28 cellular contexts compared by ENCODE assay signal in genomic region chr5:67453526-67453925, GRCh38.
DNase-seq lines count a peak whose midpoint lies in the region; ATAC-seq and TF ChIP-seq lines count a peak whose summit lies in the region.
"Had no signal": no experiment of that assay in that cellular context is flagged by ENCODE, and none has a peak within 500 bp of the region (broad histone marks: within the 10 kb centered on the region; RNA-seq: fewer than 3 reads in every experiment).

No MANE protein-coding gene starts in this region.

- H3K36me3 ChIP-seq in left ventricle myocardium inferior, result no peaks in the 10 kb centered on the region
- H3K36me3 ChIP-seq: gastrocnemius medialis, thyroid gland, WERI-Rb-1 had no signal

- H3K4me1 Mint-ChIP-seq in activated naive CD4-positive, alpha-beta T cell treated with anti-CD3 and anti-CD28 coated beads, Interleukin-2, amount 50 U/mL, for 24 hours, result peaks cover 5% of the 10 kb centered on the region
- H3K4me1 Mint-ChIP-seq in chondrocyte (ENCODE audit: low read depth), result peaks cover 10% of the 10 kb centered on the region
- H3K4me1 Mint-ChIP-seq in natural killer cell treated with Interleukin-12 subunit alpha and Interleukin-12 subunit beta and Interleukin-15 and Interleukin-18, amount 100 ng/mL, for 72 hours (ENCODE audit: low read depth in 2 of 2), result peaks cover 0 to 5% of the 10 kb centered on the region in 2 donors
- H3K4me1 Mint-ChIP-seq: activated naive CD8-positive, alpha-beta T cell treated with anti-CD3 and anti-CD28 coated beads, Interleukin-2, amount 10 ng/mL, durations not matched to agents 7 days and 5 days; GM23338 had no signal

- H3K27me3 Mint-ChIP-seq in activated naive CD4-positive, alpha-beta T cell treated with anti-CD3 and anti-CD28 coated beads, Interleukin-2, amount 50 U/mL, for 24 hours, result peaks cover 1% of the 10 kb centered on the region
- H3K27me3 Mint-ChIP-seq in chondrocyte (ENCODE audit: low read depth), result no peaks in the 10 kb centered on the region
- no peaks in the 10 kb centered on the region for H3K27me3 Mint-ChIP-seq in natural killer cell treated with Interleukin-12 subunit alpha and Interleukin-12 subunit beta and Interleukin-15 and Interleukin-18, amount 100 ng/mL, for 72 hours

- no peak for ATAC-seq in natural killer cell treated with Interleukin-12 subunit alpha and Interleukin-12 subunit beta and Interleukin-15 and Interleukin-18, amount 100 ng/mL, for 72 hours
- ATAC-seq: activated T-helper 17 cell treated with anti-CD3 and anti-CD28 coated beads, Interleukin-2, amount 50 U/mL, for 72 hours; gastrocnemius medialis; GM23338; HepG2 had no signal

- no peak for TF ChIP-seq CTCF in chondrocyte (IDR thresholded peaks at IDR 0.05)
- no peak for TF ChIP-seq CTCF in left ventricle myocardium inferior (IDR thresholded peaks at IDR 0.05; ENCODE audit: borderline replicate concordance)

- no peak overlapping the region for H3K4me3 Mint-ChIP-seq in activated naive CD4-positive, alpha-beta T cell treated with anti-CD3 and anti-CD28 coated beads, Interleukin-2, amount 50 U/mL, for 24 hours
- no peak overlapping the region for H3K4me3 Mint-ChIP-seq in chondrocyte (ENCODE audit: unreplicated experiment)
- H3K4me3 Mint-ChIP-seq in natural killer cell treated with Interleukin-12 subunit alpha and Interleukin-12 subunit beta and Interleukin-15 and Interleukin-18, amount 100 ng/mL, for 72 hours, result no peak overlapping the region
- H3K4me3 Mint-ChIP-seq: activated naive CD8-positive, alpha-beta T cell treated with anti-CD3 and anti-CD28 coated beads, Interleukin-2, amount 10 ng/mL, durations not matched to agents 7 days and 5 days; activated T-helper 17 cell treated with anti-CD3 and anti-CD28 coated beads, Interleukin-2, amount 50 U/mL, for 72 hours; GM23338; stimulated activated naive CD8-positive, alpha-beta T cell treated with anti-CD3 and anti-CD28 coated beads, Interleukin-15, Interleukin-2, amounts not matched to agents 100 ng/mL and 50 ng/mL, for 24 hours had no signal

- intact Hi-C loops in left ventricle myocardium inferior (cut with micrococcal nuclease), result no loop called here

- H3K4me3 ChIP-seq in left ventricle myocardium inferior, result no peak overlapping the region
- H3K4me3 ChIP-seq: gastrocnemius medialis, GM23338, thyroid gland had no signal

- no peaks in the 10 kb centered on the region for H3K4me1 ChIP-seq in left ventricle myocardium inferior
- H3K4me1 ChIP-seq: gastrocnemius medialis, thyroid gland had no signal

- peak overlapping the region; percentile 20 for H3K27ac Mint-ChIP-seq in activated naive CD4-positive, alpha-beta T cell treated with anti-CD3 and anti-CD28 coated beads, Interleukin-2, amount 50 U/mL, for 24 hours
- H3K27ac Mint-ChIP-seq in chondrocyte (ENCODE audit: unreplicated experiment), result peak overlapping the region; percentile 23
- H3K27ac Mint-ChIP-seq in natural killer cell treated with Interleukin-12 subunit alpha and Interleukin-12 subunit beta and Interleukin-15 and Interleukin-18, amount 100 ng/mL, for 72 hours, result no peak overlapping the region
- H3K27ac Mint-ChIP-seq: activated naive CD8-positive, alpha-beta T cell treated with anti-CD3 and anti-CD28 coated beads, Interleukin-2, amount 10 ng/mL, durations not matched to agents 7 days and 5 days; activated T-helper 17 cell treated with anti-CD3 and anti-CD28 coated beads, Interleukin-2, amount 50 U/mL, for 72 hours; GM23338; stimulated activated naive CD8-positive, alpha-beta T cell treated with anti-CD3 and anti-CD28 coated beads, Interleukin-15, Interleukin-2, amounts not matched to agents 100 ng/mL and 50 ng/mL, for 24 hours had no signal

- peaks cover 2% of the 10 kb centered on the region for H3K36me3 Mint-ChIP-seq in activated naive CD4-positive, alpha-beta T cell treated with anti-CD3 and anti-CD28 coated beads, Interleukin-2, amount 50 U/mL, for 24 hours
- H3K36me3 Mint-ChIP-seq in chondrocyte (ENCODE audit: low read depth), result no peaks in the 10 kb centered on the region
- no peaks in the 10 kb centered on the region for H3K36me3 Mint-ChIP-seq in natural killer cell treated with Interleukin-12 subunit alpha and Interleukin-12 subunit beta and Interleukin-15 and Interleukin-18, amount 100 ng/mL, for 72 hours
- H3K36me3 Mint-ChIP-seq: activated naive CD8-positive, alpha-beta T cell treated with anti-CD3 and anti-CD28 coated beads, Interleukin-2, amount 10 ng/mL, durations not matched to agents 7 days and 5 days had no signal

- peaks cover 6% of the 10 kb centered on the region for H3K9me3 Mint-ChIP-seq in activated naive CD4-positive, alpha-beta T cell treated with anti-CD3 and anti-CD28 coated beads, Interleukin-2, amount 50 U/mL, for 24 hours
- peaks cover 6% of the 10 kb centered on the region for H3K9me3 Mint-ChIP-seq in chondrocyte (ENCODE audit: low read depth)
- H3K9me3 Mint-ChIP-seq in natural killer cell treated with Interleukin-12 subunit alpha and Interleukin-12 subunit beta and Interleukin-15 and Interleukin-18, amount 100 ng/mL, for 72 hours, result peaks cover under 1% of the 10 kb centered on the region
- H3K9me3 Mint-ChIP-seq: activated T-helper 17 cell treated with anti-CD3 and anti-CD28 coated beads, Interleukin-2, amount 50 U/mL, for 72 hours; GM23338; stimulated activated naive CD8-positive, alpha-beta T cell treated with anti-CD3 and anti-CD28 coated beads, Interleukin-15, Interleukin-2, amounts not matched to agents 100 ng/mL and 50 ng/mL, for 24 hours had no signal

- no peak overlapping the region for H3K27ac ChIP-seq in left ventricle myocardium inferior (replicated peaks)
- H3K27ac ChIP-seq: 22Rv1, gastrocnemius medialis, thyroid gland, WERI-Rb-1 had no signal

- DNase-seq in activated naive CD4-positive, alpha-beta T cell treated with anti-CD3 and anti-CD28 coated beads, Interleukin-2, amount 50 U/mL, for 16 hours, result no peak
- DNase-seq in chondrocyte (ENCODE audit: low spot score), result no peak
- peak; percentile 2 for DNase-seq in kidney glomerular epithelial cell (lab: John Stamatoyannopoulos, UW)
- no peak for DNase-seq in left ventricle myocardium inferior
- DNase-seq in C1 segment of cervical spinal cord (lab: John Stamatoyannopoulos, UW), result no peak
- no peak for DNase-seq in natural killer cell treated with Interleukin-12 subunit alpha and Interleukin-12 subunit beta and Interleukin-15 and Interleukin-18, amount 100 ng/mL, for 72 hours (ENCODE audit: low spot score)
- no peak for DNase-seq in globus pallidus (ENCODE audit: low spot score)
- DNase-seq: activated CD4-positive, alpha-beta T cell treated with anti-CD3 and anti-CD28 coated beads, Interleukin-2, amount 50 U/mL, for 1 hour; activated naive CD8-positive, alpha-beta T cell treated with anti-CD3 and anti-CD28 coated beads, Interleukin-2, amount 10 ng/mL, durations not matched to agents 7 days and 5 days; DMS79; gastrocnemius medialis; kidney; NCI-H1417; NCI-H2081 treated with DMSO at 0.1 percent for 48 hours; NCI-H510A; occipital lobe; retina; RPMI8226; SK-N-SH; stimulated activated CD4-positive, alpha-beta T cell treated with anti-CD3 and anti-CD28 coated beads, Interleukin-12 subunit alpha, Interleukin-12 subunit beta, amount 100 ng/mL, for 4 hours; thyroid gland; WERI-Rb-1 had no signal

- H3K27me3 ChIP-seq in left ventricle myocardium inferior (ENCODE audit: low read depth), result no peaks in the 10 kb centered on the region
- H3K27me3 ChIP-seq: gastrocnemius medialis, thyroid gland had no signal

- H3K9me3 ChIP-seq in left ventricle myocardium inferior (replicated peaks), result no peaks in the 10 kb centered on the region
- H3K9me3 ChIP-seq: gastrocnemius medialis, SK-N-SH, thyroid gland had no signal

Comparison
In these comparisons a context has a peak if more than half of its experiments do, and no peak if none do; other contexts are left out.
1. H3K27ac Mint-ChIP-seq: peak in activated naive CD4-positive, alpha-beta T cell treated with anti-CD3 and anti-CD28 coated beads, Interleukin-2, amount 50 U/mL, for 24 hours (single experiment) and chondrocyte (single experiment); none in natural killer cell treated with Interleukin-12 subunit alpha and Interleukin-12 subunit beta and Interleukin-15 and Interleukin-18, amount 100 ng/mL, for 72 hours (0 of 2).